ENCODE assay signal across 9 cellular contexts in the genomic region with DNA sequence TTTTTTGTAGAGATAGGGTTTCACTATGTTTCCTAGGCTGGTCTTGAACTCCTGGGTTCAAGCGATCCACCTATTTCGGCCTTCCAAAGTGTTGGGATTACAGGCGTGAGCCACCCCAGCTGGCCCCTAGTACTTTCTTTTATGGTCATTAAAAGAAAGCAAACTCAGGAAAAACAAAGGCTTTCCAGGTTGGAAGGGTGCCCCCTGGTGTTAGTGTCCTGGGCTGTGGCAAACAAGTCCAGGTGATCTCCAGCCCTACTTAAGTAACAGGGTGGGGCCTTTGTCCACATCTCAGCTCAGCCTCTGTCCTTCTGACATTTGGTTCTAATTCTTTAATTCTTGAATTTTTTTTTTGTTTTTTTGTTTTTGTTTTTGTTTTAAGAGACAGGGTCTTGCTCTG. TPM values are rescaled to one million over a fixed set of nuclear protein-coding genes. Genes with fewer than 3 reads are reported as not detected.
DNase-seq lines count a peak whose midpoint lies in the region; ATAC-seq, FAIRE-seq and TF ChIP-seq lines count a peak whose summit lies in the region.
"Had no signal": no experiment of that assay in that cellular context is flagged by ENCODE, and none has a peak within 500 bp of the region (broad histone marks: within the 10 kb centered on the region; RNA-seq: fewer than 3 reads in every experiment).

No MANE protein-coding gene starts in this region.

- CTCF ChIA-PET in HCT116 (lab: Charles Lee), result interaction anchor here (0.6 to 1.8 kb wide), 13 partner anchors 8 to 167 kb away, joined by 3 to 8 read pairs (median 4); no protein-coding TSS in a partner anchor

- H3K36me3 Mint-ChIP-seq in CD14-positive monocyte, result no peaks in the 10 kb centered on the region

- TF ChIP-seq POLR2A in HCT116 (IDR thresholded peaks at IDR 0.05; ENCODE audit: borderline replicate concordance, extremely low read depth, insufficient read depth, insufficient read length) (no peak), GM12891 (IDR thresholded peaks at IDR 0.05; ENCODE audit: low read depth, low read length) (no peak)

- H3K27me3 ChIP-seq in HCT116 (ENCODE audit: insufficient read depth, low read length), result no peaks in the 10 kb centered on the region

- intact Hi-C loops in CD14-positive monocyte (cut with micrococcal nuclease), result no loop called here
- intact Hi-C loops in HCT116 (cut with micrococcal nuclease), result no loop called here

- ATAC-seq in HCT116 (peak; percentile 84), HG03460 (IDR thresholded peaks at IDR 0.05; ENCODE audit: unreplicated experiment) (no peak)

- no peak for FAIRE-seq in GM12891 (lab: Jason Lieb, UNC)

- H3K9me3 ChIP-seq in HCT116 (ENCODE audit: control insufficient read depth in 1 of 2, insufficient read depth in 1 of 2, low read depth in 1 of 2, low read length in 2 of 2), result no peaks in the 10 kb centered on the region

- peak; percentile 54 for TF ChIP-seq RAD21 in HCT116 (IDR thresholded peaks at IDR 0.05; ENCODE audit: low read depth)

- H2AFZ ChIP-seq in HCT116 (ENCODE audit: low read depth, low read length, poor library complexity, severe bottlenecking), result peak overlapping the region; percentile 6

- H3K4me1 ChIP-seq in HCT116 (ENCODE audit: control insufficient read depth in 1 of 2, insufficient read depth in 2 of 2, low read length in 2 of 2), result peaks cover 0 to 29% of the 10 kb centered on the region in 2 experiments; a peak in 2 of 4 replicates

- peaks cover 24 to 44% (median 27%) of the 10 kb centered on the region in 3 donors for H3K27me3 Mint-ChIP-seq in CD14-positive monocyte (ENCODE audit: low read depth in 3 of 3)

- no peak overlapping the region for H3K27ac Mint-ChIP-seq in CD14-positive monocyte

- no peaks in the 10 kb centered on the region for H3K9me3 Mint-ChIP-seq in CD14-positive monocyte

- RAD21 ChIA-PET in HCT116 (lab: Charles Lee; ENCODE audit: low non-redundant PET in 1 of 2, low total read pairs in 2 of 2, uncharacterized antibody in 2 of 2, unreplicated experiment in 2 of 2), result interaction anchor here (1.2 to 1.7 kb wide), 2 partner anchors 82 to 83 kb away, joined by 5 read pairs; no protein-coding TSS in a partner anchor

- no peaks in the 10 kb centered on the region for H3K9me2 ChIP-seq in HCT116 (ENCODE audit: insufficient read depth)

- H3K36me3 ChIP-seq in HCT116 (ENCODE audit: control insufficient read depth in 1 of 2, insufficient read depth in 2 of 2, low read length in 2 of 2), result no peaks in the 10 kb centered on the region

- H3K4me3 Mint-ChIP-seq in CD14-positive monocyte, result no peak overlapping the region

- no peaks in the 10 kb centered on the region for H3K79me2 ChIP-seq in HCT116 (ENCODE audit: insufficient read depth, low read length)

- POLR2A ChIA-PET in HCT116 (lab: Charles Lee), result no interaction called here

- no peak overlapping the region for H3K4me2 ChIP-seq in HCT116 (ENCODE audit: low read length)

- TF ChIP-seq CTCF in CD14-positive monocyte (IDR thresholded peaks at IDR 0.05), result peak; percentile 40
- peak; percentile 66 to 85 (median 75); a peak in 5 of 6 replicates for TF ChIP-seq CTCF in HCT116 (IDR thresholded peaks at IDR 0.05 in 2 of 3, conservative IDR thresholded peaks at IDR 0.05 in 1 of 3; ENCODE audit: borderline replicate concordance in 1 of 3, insufficient read depth in 1 of 3, low read depth in 2 of 3, low read length in 2 of 3)
- TF ChIP-seq CTCF in fibroblast of the aortic adventitia (IDR thresholded peaks at IDR 0.05; ENCODE audit: insufficient read depth, low read length), result peak; percentile 67

- H3K9ac ChIP-seq in HCT116 (ENCODE audit: low read length), result no peak overlapping the region

- H3K27ac ChIP-seq in HCT116 (ENCODE audit: low read depth, low read length), result no peak overlapping the region

- H4K20me1 ChIP-seq in HCT116 (ENCODE audit: insufficient read depth), result no peaks in the 10 kb centered on the region

- no peak for DNase-seq in CD14-positive monocyte (ENCODE audit: low spot score)
- peak; percentile 62 for DNase-seq in HCT116 (ENCODE audit: low read depth, low spot score)
- peak; percentile 41 to 53 for DNase-seq in activated CD4-positive, alpha-beta T cell treated with anti-CD3 and anti-CD28 coated beads for 4 hours
- peak; percentile 55 for DNase-seq in fibroblast of the aortic adventitia (ENCODE audit: low read depth)
- DNase-seq in stimulated activated CD4-positive, alpha-beta T cell treated with anti-CD3 and anti-CD28 coated beads, Interleukin-4, amount 100 ng/mL, for 24 hours, result peak; percentile 46
- DNase-seq in GM12891 (ENCODE audit: insufficient read length, low spot score), result no peak
- DNase-seq in NCI-H2081 (lab: John Stamatoyannopoulos, UW), result no peak

- H3K4me3 ChIP-seq in HCT116 (replicated peaks in 1 of 2; ENCODE audit: low read depth in 1 of 2, low read length in 2 of 2) (no peak overlapping the region), fibroblast of the aortic adventitia (ENCODE audit: low read depth, low read length) (peak overlapping the region; percentile 10)

- BruUV-seq in HCT116 (replicated peaks; lab: Mats Ljungman, UMichigan), result no TSS peak

- peaks cover 19% of the 10 kb centered on the region for H3K4me1 Mint-ChIP-seq in CD14-positive monocyte

TF ChIP-seq in HCT116, 20 proteins besides CTCF, POLR2A, EP300 and RAD21 (continues in another document):
- TF ChIP-seq ELF1 (IDR thresholded peaks at IDR 0.05; ENCODE audit: borderline replicate concordance, low read depth), result no peak
- no peak for TF ChIP-seq ZFX (IDR thresholded peaks at IDR 0.05)
- no peak for TF ChIP-seq CEBPB (IDR thresholded peaks at IDR 0.05; ENCODE audit: low read depth)
- TF ChIP-seq EZH2phosphoT487 (IDR thresholded peaks at IDR 0.05; ENCODE audit: borderline replicate concordance), result no peak
- TF ChIP-seq SP1 (IDR thresholded peaks at IDR 0.05; ENCODE audit: low read depth), result no peak
- no peak for TF ChIP-seq POLR2AphosphoS5 (IDR thresholded peaks at IDR 0.05; ENCODE audit: low read depth, low read length)
- no peak for TF ChIP-seq EGR1 (IDR thresholded peaks at IDR 0.05; ENCODE audit: low read depth)
- no peak for TF ChIP-seq SIN3A (IDR thresholded peaks at IDR 0.05; ENCODE audit: low read depth)
- TF ChIP-seq, protein P1, sequence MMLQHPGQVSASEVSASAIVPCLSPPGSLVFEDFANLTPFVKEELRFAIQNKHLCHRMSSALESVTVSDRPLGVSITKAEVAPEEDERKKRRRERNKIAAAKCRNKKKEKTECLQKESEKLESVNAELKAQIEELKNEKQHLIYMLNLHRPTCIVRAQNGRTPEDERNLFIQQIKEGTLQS (IDR thresholded peaks at IDR 0.05), result no peak
- TF ChIP-seq, protein P2, sequence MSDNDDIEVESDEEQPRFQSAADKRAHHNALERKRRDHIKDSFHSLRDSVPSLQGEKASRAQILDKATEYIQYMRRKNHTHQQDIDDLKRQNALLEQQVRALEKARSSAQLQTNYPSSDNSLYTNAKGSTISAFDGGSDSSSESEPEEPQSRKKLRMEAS (IDR thresholded peaks at IDR 0.05), result no peak

TF ChIP-seq in GM12891, 5 proteins besides CTCF, POLR2A, EP300 and RAD21:
- TF ChIP-seq TAF1 (IDR thresholded peaks at IDR 0.05; ENCODE audit: low read depth, low read length) (no peak), SPI1 (IDR thresholded peaks at IDR 0.05; ENCODE audit: low read depth, low read length) (no peak), POLR2AphosphoS5 (IDR thresholded peaks at IDR 0.05; ENCODE audit: low read depth, low read length) (no peak), POU2F2 (IDR thresholded peaks at IDR 0.05; ENCODE audit: low read depth, low read length) (no peak), PAX5 (IDR thresholded peaks at IDR 0.05; ENCODE audit: insufficient read depth, low read length, severe bottlenecking) (no peak)

RNA-seq across cellular contexts. Expression of a gene that starts 6.9 kb away (rescaled TPM):
- polyA plus RNA-seq in CD14-positive monocyte, result under 1 TPM in 1 of 2 donors, not detected in 1; 0.15 TPM
- total RNA-seq in HCT116 (2021; ENCODE audit: unreplicated experiment) (2.0 TPM), fibroblast of the aortic adventitia (ENCODE audit: low replicate concordance) (314 and 706 TPM in 2 replicates)
- polyA plus RNA-seq in HCT116 (2012), result 0.34 TPM in 1 of 2 replicates, not detected in the other
- polyA plus RNA-seq in GM12891 (2012; ENCODE audit: low read depth, missing spikeins), result 5.1 TPM

RNA-seq across cellular contexts. Expression of a gene that starts 32.5 kb away (rescaled TPM):
- under 1 TPM; 0.28 to 0.94 TPM for polyA plus RNA-seq in CD14-positive monocyte
- total RNA-seq in HCT116 (2021; ENCODE audit: unreplicated experiment), result 141 TPM
- polyA plus RNA-seq in HCT116 (2012), result 33.0 and 53.0 TPM in 2 replicates
- 25.3 and 145 TPM in 2 replicates for total RNA-seq in fibroblast of the aortic adventitia (ENCODE audit: low replicate concordance)
- 65.4 TPM for polyA plus RNA-seq in GM12891 (2012; ENCODE audit: low read depth, missing spikeins)

RNA-seq across cellular contexts. Expression of a gene that starts 51.2 kb away (rescaled TPM):
- polyA plus RNA-seq in CD14-positive monocyte, result not detected
- 36.6 TPM for total RNA-seq in HCT116 (2021; ENCODE audit: unreplicated experiment)
- polyA plus RNA-seq in HCT116 (2012), result 7.4 and 9.3 TPM in 2 replicates
- not detected in 2 replicates for total RNA-seq in fibroblast of the aortic adventitia (ENCODE audit: low replicate concordance)
- 0.22 TPM for polyA plus RNA-seq in GM12891 (2012; ENCODE audit: low read depth, missing spikeins)
- total RNA-seq: LHCN-M2 had no signal

Comparison
In these comparisons a context has a peak if more than half of its experiments do, and no peak if none do; other contexts are left out.
1. DNase-seq: peak in HCT116 (single experiment), activated CD4-positive, alpha-beta T cell treated with anti-CD3 and anti-CD28 coated beads for 4 hours (2 of 2), fibroblast of the aortic adventitia (single experiment) and stimulated activated CD4-positive, alpha-beta T cell treated with anti-CD3 and anti-CD28 coated beads, Interleukin-4, amount 100 ng/mL, for 24 hours (single experiment); none in CD14-positive monocyte (single experiment), GM12891 (single experiment) and NCI-H2081 (0 of 2).
2. RNA of a gene that starts 6.9 kb away (total RNA-seq): 314 to 706 TPM in fibroblast of the aortic adventitia; 2.0 TPM in HCT116 (single experiment); every median in the first group is over 100 times any median in the second.
3. RNA of a gene that starts 51.2 kb away (total RNA-seq): 36.6 TPM in HCT116 (single experiment); not detected in fibroblast of the aortic adventitia; every median in the first group is over 10 times any median in the second.
4. Peak in every context shown above with its lines, with median percentiles within 50 percentile points of each other: CTCF ChIP-seq.